Comparison of ENCODE assay signal across 8 cellular contexts in genomic region chr3:122680381-122681293, GRCh38. TPM values are rescaled to one million over a fixed set of nuclear protein-coding genes. Genes with fewer than 3 reads are reported as not detected.
DNase-seq lines count a peak whose midpoint lies in the region; ATAC-seq and TF ChIP-seq lines count a peak whose summit lies in the region.

PARP14 (plus strand) TSS chr3:122680839; CDS start chr3:122680884, 45 bp downstream.

- ATAC-seq in HG03066 (IDR thresholded peaks at IDR 0.05; ENCODE audit: low read depth, unreplicated experiment) = peak; percentile 50
- ATAC-seq in activated T-cell treated with anti-CD3 and anti-CD28 coated beads, Interleukin-2, amount 50 U/mL, for 4 hours = peak; percentile 61 to 64

- H3K9me3 ChIP-seq in OCI-LY1 (ENCODE audit: low read length) (no peaks in the 10 kb centered on the region), esophagus (ENCODE audit: control insufficient read depth in 2 of 2, insufficient read depth in 1 of 2, low read depth in 1 of 2, low read length in 1 of 2) (no peaks in the 10 kb centered on the region), mucosa of stomach (ENCODE audit: control insufficient read depth, low read length) (no peaks in the 10 kb centered on the region)

- H3K9me3 Mint-ChIP-seq in activated T-cell treated with anti-CD3 and anti-CD28 coated beads, Interleukin-2, amount 50 U/mL, for 4 hours = no peaks in the 10 kb centered on the region

- H3K36me3 ChIP-seq in OCI-LY1 (ENCODE audit: insufficient read depth, low read length) = no peaks in the 10 kb centered on the region
- H3K36me3 ChIP-seq in esophagus (ENCODE audit: control insufficient read depth in 2 of 2, insufficient read depth in 2 of 2, low read length in 1 of 2) = no peaks in the 10 kb centered on the region
- H3K36me3 ChIP-seq in mucosa of stomach (ENCODE audit: control insufficient read depth, insufficient read depth, low read length) = no peaks in the 10 kb centered on the region

- peaks cover 64% of the 10 kb centered on the region for H3K4me1 Mint-ChIP-seq in activated T-cell treated with anti-CD3 and anti-CD28 coated beads, Interleukin-2, amount 50 U/mL, for 4 hours (ENCODE audit: low read depth)

- H3K9me2 ChIP-seq in OCI-LY1 (ENCODE audit: low read depth, low read length) = no peaks in the 10 kb centered on the region

- H3K9ac ChIP-seq in OCI-LY1 (ENCODE audit: low read length) = peak within 1 kb of the TSS; percentile 59
- H3K9ac ChIP-seq in mucosa of stomach (ENCODE audit: low read length) = peak within 1 kb of the TSS; percentile 95

- peaks cover 31% of the 10 kb centered on the region for H3K4me1 ChIP-seq in OCI-LY1 (ENCODE audit: insufficient read depth, low read length, severe bottlenecking)
- H3K4me1 ChIP-seq in esophagus (ENCODE audit: control insufficient read depth in 2 of 2, insufficient read depth in 2 of 2, low read length in 1 of 2) = peaks cover 3 to 5% of the 10 kb centered on the region in 2 donors
- peaks cover 20% of the 10 kb centered on the region for H3K4me1 ChIP-seq in mucosa of stomach (ENCODE audit: control insufficient read depth, insufficient read depth, low read length)

- H3K4me3 ChIP-seq in OCI-LY1 (ENCODE audit: low read depth, low read length, poor library complexity, severe bottlenecking) (peak within 1 kb of the TSS; percentile 69), esophagus (ENCODE audit: low read depth in 1 of 2, low read length in 2 of 2) (peak within 1 kb of the TSS; percentile 83 to 87), mucosa of stomach (ENCODE audit: low read length) (peak within 1 kb of the TSS; percentile 70)

- peaks cover 14% of the 10 kb centered on the region for H3K36me3 Mint-ChIP-seq in activated T-cell treated with anti-CD3 and anti-CD28 coated beads, Interleukin-2, amount 50 U/mL, for 4 hours (ENCODE audit: insufficient read depth)

- peak; percentile 22 for DNase-seq in NCI-H1092 treated with DMSO at 0.1 percent for 48 hours (lab: John Stamatoyannopoulos, UW)
- no peak for DNase-seq in NCI-H1092 (lab: John Stamatoyannopoulos, UW)
- peak; percentile 58 for DNase-seq in activated T-cell treated with anti-CD3 and anti-CD28 coated beads, Interleukin-2, amount 50 U/mL, for 4 hours
- peak; percentile 51 to 58 for DNase-seq in stimulated activated CD8-positive, alpha-beta memory T cell treated with anti-CD3 and anti-CD28 coated beads, Interleukin-7, amount 100 ng/mL, for 4 hours (ENCODE audit: low read depth in 2 of 2)

- H3F3A ChIP-seq in OCI-LY1 (ENCODE audit: insufficient read depth, low read length) = no peaks in the 10 kb centered on the region

- H2AFZ ChIP-seq in OCI-LY1 (ENCODE audit: low read length) = peak within 1 kb of the TSS; percentile 62; the same call in 1 of the 2 replicates

- 0% methylated on average over 63 to 66 of the region's 66 CpGs for WGBS in esophagus, 2 donors

- peak within 1 kb of the TSS; percentile 95 for H3K4me3 Mint-ChIP-seq in activated T-cell treated with anti-CD3 and anti-CD28 coated beads, Interleukin-2, amount 50 U/mL, for 4 hours

- H3K27ac ChIP-seq in OCI-LY1 (ENCODE audit: low read depth, low read length, poor library complexity, severe bottlenecking) (no peak within 1 kb of the TSS), esophagus (ENCODE audit: low read depth in 2 of 2, low read length in 1 of 2) (peak within 1 kb of the TSS; percentile 95)

- no peaks in the 10 kb centered on the region for H3K27me3 Mint-ChIP-seq in activated T-cell treated with anti-CD3 and anti-CD28 coated beads, Interleukin-2, amount 50 U/mL, for 4 hours (ENCODE audit: low read depth)

- H3K27me3 ChIP-seq in OCI-LY1 (ENCODE audit: insufficient read depth, low read length) (no peaks in the 10 kb centered on the region), esophagus (ENCODE audit: control insufficient read depth in 1 of 2, insufficient read depth in 2 of 2, low read length in 2 of 2) (no peaks in the 10 kb centered on the region), mucosa of stomach (ENCODE audit: control insufficient read depth, insufficient read depth, low read length) (no peaks in the 10 kb centered on the region)

- H3K4me2 ChIP-seq in OCI-LY1 (ENCODE audit: low read length) = peak within 1 kb of the TSS; percentile 85

- H4K20me1 ChIP-seq in OCI-LY1 (ENCODE audit: insufficient read depth, low read length) = no peaks in the 10 kb centered on the region

- no peak for TF ChIP-seq CTCF in OCI-LY1 (IDR thresholded peaks at IDR 0.05; ENCODE audit: low read length)

- no peaks in the 10 kb centered on the region for H3K79me2 ChIP-seq in OCI-LY1 (ENCODE audit: insufficient read depth, low read length)

RNA-seq across cellular contexts. Expression of gene PARP14, which starts in this region (rescaled TPM):
- total RNA-seq in activated T-cell treated with anti-CD3 and anti-CD28 coated beads, Interleukin-2, amount 50 U/mL, for 4 hours = 10 to 100 TPM; 22.8 to 48.9 (median 23.5) TPM
- polyA plus RNA-seq in esophagus = 1 to 10 TPM; 5.4 to 6.6 TPM
